8 cellular contexts compared by ENCODE assay signal in genomic region chr7:12772768-12773167, GRCh38.
"Had no signal": no experiment of that assay in that cellular context is flagged by ENCODE, and none has a peak within 500 bp of the region (broad histone marks: within the 10 kb centered on the region; RNA-seq: fewer than 3 reads in every experiment).

No MANE protein-coding gene starts in this region.

- ATAC-seq: HCT116 had no signal

- H3K27ac ChIP-seq: HL-60, KMS-11 had no signal

- H3K4me2 ChIP-seq: KMS-11 had no signal

- DNase-seq: GOT3, H9, HFFc6, IMR-90, KBM-7 had no signal

- H3K9ac ChIP-seq: KMS-11 had no signal
